Comparison of ENCODE assay signal across 8 cellular contexts in genomic region chr13:24922390-24923304, GRCh38.
DNase-seq lines count a peak whose midpoint lies in the region; ATAC-seq and TF ChIP-seq lines count a peak whose summit lies in the region.

No MANE protein-coding gene starts in this region.

- peaks cover 7% of the 10 kb centered on the region for H3K79me1 ChIP-seq in mesendoderm (ENCODE audit: low read length)

- no peaks in the 10 kb centered on the region for H3K9me3 ChIP-seq in Caco-2
- no peaks in the 10 kb centered on the region for H3K9me3 ChIP-seq in endocrine pancreas (ENCODE audit: control insufficient read depth, low read length)

- intact Hi-C loops in Caco-2 (cut with micrococcal nuclease; ENCODE audit: unreplicated experiment), result loop anchor here (1.0 kb wide), 1 partner anchor 35 kb away; no protein-coding TSS in a partner anchor

- ATAC-seq in GM21367 (IDR thresholded peaks at IDR 0.05; ENCODE audit: unreplicated experiment), result peak; percentile 82

- peak overlapping the region; percentile 46 for H3K4ac ChIP-seq in mesendoderm (ENCODE audit: low read depth, low read length)

- peak overlapping the region; percentile 77 for H3K27ac ChIP-seq in mesendoderm (ENCODE audit: low read depth, low read length)

- peak overlapping the region; percentile 97 for H3K4me3 Mint-ChIP-seq in Caco-2 (ENCODE audit: unreplicated experiment)

- H3K23ac ChIP-seq in mesendoderm (ENCODE audit: low read length), result peak overlapping the region; percentile 52

- H3K9ac ChIP-seq in endocrine pancreas (ENCODE audit: control insufficient read depth, insufficient read depth, low read length) (peak overlapping the region; percentile 91), mesendoderm (ENCODE audit: low read length) (peak overlapping the region; percentile 98)

- peaks cover 6% of the 10 kb centered on the region for H3K36me3 Mint-ChIP-seq in Caco-2 (ENCODE audit: insufficient read depth, unreplicated experiment)

- H3K27ac Mint-ChIP-seq in Caco-2 (ENCODE audit: unreplicated experiment), result peak overlapping the region; percentile 96

- no peak overlapping the region for H2AK5ac ChIP-seq in mesendoderm (ENCODE audit: low read length)

- peak overlapping the region; percentile 97 for H3K56ac ChIP-seq in mesendoderm (ENCODE audit: low read length)

- H3K36me3 ChIP-seq in Caco-2 (ENCODE audit: control insufficient read depth, insufficient read depth, low read length), result no peaks in the 10 kb centered on the region
- no peaks in the 10 kb centered on the region for H3K36me3 ChIP-seq in endocrine pancreas (ENCODE audit: control insufficient read depth, insufficient read depth, low read length)
- H3K36me3 ChIP-seq in mesendoderm (ENCODE audit: control insufficient read depth, insufficient read depth, low read length), result no peaks in the 10 kb centered on the region

- H3K9me3 Mint-ChIP-seq in Caco-2 (ENCODE audit: unreplicated experiment), result no peaks in the 10 kb centered on the region

- H3K79me2 ChIP-seq in mesendoderm (ENCODE audit: control insufficient read depth, insufficient read depth, low read length), result peaks cover 38% of the 10 kb centered on the region

- H2BK15ac ChIP-seq in mesendoderm (replicated peaks; ENCODE audit: low read depth), result no peak overlapping the region

- CTCF ChIA-PET in Caco-2 (lab: Charles Lee), result interaction anchor here (0.7 kb wide), 1 partner anchor 45 kb away, joined by 3 read pairs; no protein-coding TSS in a partner anchor

- no peak overlapping the region for H4K5ac ChIP-seq in mesendoderm (ENCODE audit: low read length)

- DNase-seq in Caco-2 (peak; percentile 98), HT1080 (ENCODE audit: low read depth) (peak; percentile 98), NOMO-1 treated with dmso at 0.1 percent for 144 hours (lab: John Stamatoyannopoulos, UW; ENCODE audit: unreplicated experiment) (peak; percentile 97), mesendoderm (peak; percentile 99)
- peak; percentile 72 for DNase-seq in activated CD8-positive, alpha-beta memory T cell treated with anti-CD3 and anti-CD28 coated beads, Interleukin-2, amount 50 U/mL, for 1 hour (ENCODE audit: extremely low read depth)
- peak; percentile 87 for DNase-seq in stimulated activated CD8-positive, alpha-beta memory T cell treated with anti-CD3 and anti-CD28 coated beads, Interleukin-12 subunit alpha, Interleukin-12 subunit beta, amount 100 ng/mL, for 4 hours (ENCODE audit: low read depth)

- WGBS in mesendoderm (ENCODE audit: extremely low coverage, insufficient coverage, low lambda C conversion rate), result no CpG with 5 or more reads among the region's 86 CpGs

- TF ChIP-seq CTCF in Caco-2 (IDR thresholded peaks at IDR 0.05; ENCODE audit: insufficient read depth in 1 of 2, low read depth in 1 of 2, low read length in 1 of 2, severe bottlenecking in 1 of 2, unreplicated experiment in 1 of 2), result no peak

- BruUV-seq in Caco-2 (replicated peaks; lab: Mats Ljungman, UMichigan), result TSS peak; percentile 68

- H3K4me1 Mint-ChIP-seq in Caco-2 (ENCODE audit: low read depth, unreplicated experiment), result peaks cover 16% of the 10 kb centered on the region

- H3K18ac ChIP-seq in mesendoderm (ENCODE audit: low read length), result peak overlapping the region; percentile 52

- peak overlapping the region; percentile 69 for H2BK5ac ChIP-seq in mesendoderm (ENCODE audit: low read length)

- POLR2A ChIA-PET in Caco-2 (lab: Charles Lee), result interaction anchor here (0.5 to 0.6 kb wide), 2 partner anchors 43 to 163 kb away, joined by 3 read pairs; no protein-coding TSS in a partner anchor

- peak overlapping the region; percentile 88 for H3K4me3 ChIP-seq in Caco-2 (ENCODE audit: low read depth, low read length)
- peak overlapping the region; percentile 98 for H3K4me3 ChIP-seq in endocrine pancreas (ENCODE audit: control insufficient read depth, insufficient read depth, low read length)
- peak overlapping the region; percentile 95 for H3K4me3 ChIP-seq in mesendoderm (ENCODE audit: low read length)

- H3K27me3 ChIP-seq in Caco-2 (replicated peaks; ENCODE audit: control insufficient read depth, insufficient read depth, low read length) (no peaks in the 10 kb centered on the region), endocrine pancreas (ENCODE audit: control insufficient read depth, insufficient read depth, low read length) (no peaks in the 10 kb centered on the region), mesendoderm (ENCODE audit: insufficient read depth, low read length, poor library complexity) (no peaks in the 10 kb centered on the region)

- H2BK120ac ChIP-seq in mesendoderm (ENCODE audit: low read depth, low read length), result no peak overlapping the region

- no peak overlapping the region for H4K8ac ChIP-seq in mesendoderm (ENCODE audit: low read depth, low read length)

- H3K4me1 ChIP-seq in Caco-2, result peaks cover 21% of the 10 kb centered on the region
- no peaks in the 10 kb centered on the region for H3K4me1 ChIP-seq in endocrine pancreas (ENCODE audit: control insufficient read depth, insufficient read depth, low read length)
- peaks cover 4% of the 10 kb centered on the region for H3K4me1 ChIP-seq in mesendoderm (ENCODE audit: control insufficient read depth, low read depth, low read length)

- no peaks in the 10 kb centered on the region for H3K27me3 Mint-ChIP-seq in Caco-2 (ENCODE audit: insufficient read depth, unreplicated experiment)

- H3K4me2 ChIP-seq in mesendoderm (ENCODE audit: low read length), result peak overlapping the region; percentile 88

Comparison
In these comparisons a context has a peak if more than half of its experiments do, and no peak if none do; other contexts are left out.
1. Peak in every context shown above with its lines: DNase-seq, ATAC-seq, H3K4me3 ChIP-seq and H3K27ac ChIP-seq.